15 cellular contexts compared by ENCODE assay signal in genomic region chrX:123975180-123975579, GRCh38. TPM values are rescaled to one million over a fixed set of nuclear protein-coding genes. Genes with fewer than 3 reads are reported as not detected.
DNase-seq lines count a peak whose midpoint lies in the region; ATAC-seq and TF ChIP-seq lines count a peak whose summit lies in the region.
"Had no signal": no experiment of that assay in that cellular context is flagged by ENCODE, and none has a peak within 500 bp of the region (broad histone marks: within the 10 kb centered on the region; RNA-seq: fewer than 3 reads in every experiment).

No MANE protein-coding gene starts in this region.

- DNase-seq in KBM-7 (peak; percentile 72), astrocyte of the hippocampus (ENCODE audit: low read depth, low spot score) (peak; percentile 65), iris pigment epithelial cell (ENCODE audit: low read depth) (peak; percentile 24), thoracic aorta (ENCODE audit: low spot score) (no peak), posterior vena cava (ENCODE audit: low spot score) (no peak), DMS153 (lab: John Stamatoyannopoulos, UW) (no peak), islet precursor cell (no peak)
- DNase-seq: Calu3, caudate nucleus, hippocampal formation, NCI-H1417 treated with DMSO at 0.1 percent for 48 hours, NCI-H510A, spleen, substantia nigra had no signal

- intact Hi-C loops in posterior vena cava (cut with DNase I) = loop anchor here in 1 of 2 donors (2.0 kb wide), 1 partner anchor 14 kb away; the partner anchor contains the start of gene STAG2

- H3K9me3 ChIP-seq in thoracic aorta = no peaks in the 10 kb centered on the region
- H3K9me3 ChIP-seq: spleen had no signal

- peaks cover 3 to 55% of the 10 kb centered on the region in 2 donors for H3K4me1 ChIP-seq in thoracic aorta (ENCODE audit: control insufficient read depth in 1 of 2, low read depth in 2 of 2)

- peak overlapping the region; percentile 58 to 79 for H3K27ac ChIP-seq in thoracic aorta

- peak; percentile 73 for ATAC-seq in thoracic aorta (ENCODE audit: insufficient number of reproducible peaks, low FRiP score, low read depth)
- ATAC-seq: natural killer cell treated with Interleukin-12 subunit alpha and Interleukin-12 subunit beta and Interleukin-15 and Interleukin-18, amount 100 ng/mL, for 72 hours had no signal

- in situ Hi-C loops in KBM-7 (cut with MboI; ENCODE audit: low pct_unique_long_range_greater_than_20kb, low sequenced_read_pairs) = no loop called here

- H3K4me3 ChIP-seq in thoracic aorta = peak overlapping the region; percentile 52
- H3K4me3 ChIP-seq: spleen had no signal

- H3K27me3 ChIP-seq in thoracic aorta (replicated peaks; ENCODE audit: insufficient read depth) = no peaks in the 10 kb centered on the region
- H3K27me3 ChIP-seq: spleen had no signal

- no peak for TF ChIP-seq CTCF in thoracic aorta (IDR thresholded peaks at IDR 0.05)

- no peaks in the 10 kb centered on the region for H3K36me3 ChIP-seq in thoracic aorta
- H3K36me3 ChIP-seq: spleen had no signal

RNA-seq across cellular contexts. Expression of gene STAG2, which starts 13.7 kb away (rescaled TPM):
- total RNA-seq in thoracic aorta (10 to 100 TPM; 40.9 to 52.6 TPM), posterior vena cava (10 to 100 TPM; 51.7 to 64.4 TPM)

Comparison
In these comparisons a context has a peak if more than half of its experiments do, and no peak if none do; other contexts are left out.
1. DNase-seq: peak in KBM-7 (single experiment), astrocyte of the hippocampus (single experiment) and iris pigment epithelial cell (single experiment); none in thoracic aorta (single experiment), posterior vena cava (single experiment), DMS153 (single experiment) and islet precursor cell (single experiment).